ENCODE assay signal across 20 cellular contexts in genomic region chr5:87347272-87347671, GRCh38.
DNase-seq lines count a peak whose midpoint lies in the region; ATAC-seq, FAIRE-seq and TF ChIP-seq lines count a peak whose summit lies in the region.
"Had no signal": no experiment of that assay in that cellular context is flagged by ENCODE, and none has a peak within 500 bp of the region (broad histone marks: within the 10 kb centered on the region; RNA-seq: fewer than 3 reads in every experiment).

No MANE protein-coding gene starts in this region.

- ATAC-seq in GM18519 (IDR thresholded peaks at IDR 0.05; ENCODE audit: low FRiP score, unreplicated experiment) (peak; percentile 48), HG03159 (IDR thresholded peaks at IDR 0.05; ENCODE audit: unreplicated experiment) (peak; percentile 64), pancreas (no peak), HG02973 (IDR thresholded peaks at IDR 0.05; ENCODE audit: unreplicated experiment) (no peak), HG03280 (IDR thresholded peaks at IDR 0.05; ENCODE audit: unreplicated experiment) (no peak)
- ATAC-seq: heart left ventricle, natural killer cell had no signal

- H3K4me1 ChIP-seq in astrocyte (ENCODE audit: insufficient read depth, low read length) (no peaks in the 10 kb centered on the region), pancreas (no peaks in the 10 kb centered on the region), testis (no peaks in the 10 kb centered on the region)
- H3K4me1 ChIP-seq: esophagus muscularis mucosa, heart left ventricle had no signal

- FAIRE-seq in astrocyte (lab: Jason Lieb, UNC) (no peak), pancreas (lab: Jason Lieb, UNC) (peak; percentile 69)

- H3K4me3 Mint-ChIP-seq in astrocyte (ENCODE audit: unreplicated experiment): no peak overlapping the region
- H3K4me3 Mint-ChIP-seq: activated CD4-positive, alpha-beta memory T cell treated with anti-CD3 and anti-CD28 coated beads, Interleukin-2, amount 10 ng/mL, durations not matched to agents 7 days and 5 days; activated naive CD8-positive, alpha-beta T cell treated with anti-CD3 and anti-CD28 coated beads for 36 hours; immature natural killer cell; natural killer cell had no signal

- H3K27me3 ChIP-seq in astrocyte (ENCODE audit: insufficient read depth, low read length) (no peaks in the 10 kb centered on the region), pancreas (no peaks in the 10 kb centered on the region), testis (no peaks in the 10 kb centered on the region)
- H3K27me3 ChIP-seq: BE2C, esophagus muscularis mucosa, heart left ventricle, tibial nerve had no signal

- no peak overlapping the region for H3K4me3 ChIP-seq in astrocyte (ENCODE audit: insufficient read depth, low read depth, low read length)
- H3K4me3 ChIP-seq in pancreas: no peak overlapping the region
- H3K4me3 ChIP-seq in testis: no peak overlapping the region
- H3K4me3 ChIP-seq: esophagus muscularis mucosa, heart left ventricle, tibial nerve had no signal

- no peaks in the 10 kb centered on the region for H4K20me1 ChIP-seq in astrocyte (ENCODE audit: insufficient read depth, low read length)

- no peak overlapping the region for H3K27ac Mint-ChIP-seq in astrocyte (ENCODE audit: unreplicated experiment)
- H3K27ac Mint-ChIP-seq: activated CD4-positive, alpha-beta memory T cell treated with anti-CD3 and anti-CD28 coated beads, Interleukin-2, amount 10 ng/mL, durations not matched to agents 7 days and 5 days; activated naive CD8-positive, alpha-beta T cell treated with anti-CD3 and anti-CD28 coated beads for 36 hours had no signal

- H3K27ac ChIP-seq in astrocyte (ENCODE audit: low read depth, low read length): no peak overlapping the region
- no peak overlapping the region for H3K27ac ChIP-seq in pancreas
- H3K27ac ChIP-seq in testis: no peak overlapping the region
- H3K27ac ChIP-seq: esophagus muscularis mucosa, heart left ventricle, tibial nerve, VCaP had no signal

- TF ChIP-seq CTCF in astrocyte (IDR thresholded peaks at IDR 0.05; ENCODE audit: insufficient read depth, low read depth, low read length) (no peak), pancreas (IDR thresholded peaks at IDR 0.05) (no peak), testis (IDR thresholded peaks at IDR 0.05) (no peak)

- peak; percentile 51 for DNase-seq in astrocyte (ENCODE audit: low read depth)
- no peak for DNase-seq in pancreas
- no peak for DNase-seq in SIG-M5 (lab: John Stamatoyannopoulos, UW)
- DNase-seq in testis: no peak
- DNase-seq: activated CD4-positive, alpha-beta memory T cell treated with anti-CD3 and anti-CD28 coated beads, Interleukin-2, amount 10 ng/mL, durations not matched to agents 7 days and 5 days; activated naive CD8-positive, alpha-beta T cell treated with anti-CD3 and anti-CD28 coated beads for 36 hours; activated T-cell treated with anti-CD3 and anti-CD28 coated beads, Interleukin-2, amount 50 U/mL, for 48 hours; BE2C; DMS 273 treated with DMSO at 0.1 percent for 48 hours; heart left ventricle; immature natural killer cell; natural killer cell; NCI-H1417 treated with DMSO at 0.1 percent for 48 hours had no signal

- H3K9me3 ChIP-seq in astrocyte (ENCODE audit: insufficient read depth, low read depth, low read length) (no peaks in the 10 kb centered on the region), pancreas (no peaks in the 10 kb centered on the region), testis (no peaks in the 10 kb centered on the region)
- H3K9me3 ChIP-seq: BE2C, esophagus muscularis mucosa, tibial nerve had no signal

- H3K27me3 Mint-ChIP-seq in astrocyte (ENCODE audit: low read depth, unreplicated experiment): no peaks in the 10 kb centered on the region
- H3K27me3 Mint-ChIP-seq: activated CD4-positive, alpha-beta memory T cell treated with anti-CD3 and anti-CD28 coated beads, Interleukin-2, amount 10 ng/mL, durations not matched to agents 7 days and 5 days; activated naive CD8-positive, alpha-beta T cell treated with anti-CD3 and anti-CD28 coated beads for 36 hours had no signal

- peaks cover 17% of the 10 kb centered on the region for H3K36me3 Mint-ChIP-seq in astrocyte (ENCODE audit: low read depth, unreplicated experiment)

- WGBS in pancreas, 2 donors: 95 to 97% methylated on average over 1 of the region's 1 CpG
- 86 to 95% methylated on average over 1 of the region's 1 CpG for WGBS in testis, 2 donors

- H3K79me2 ChIP-seq in astrocyte (ENCODE audit: insufficient read depth, low read length): peaks cover 4% of the 10 kb centered on the region

- H3K9ac ChIP-seq in astrocyte (ENCODE audit: low read length): no peak overlapping the region

- H3K36me3 ChIP-seq in astrocyte (ENCODE audit: insufficient read depth, low read length): peaks cover 23% of the 10 kb centered on the region
- no peaks in the 10 kb centered on the region for H3K36me3 ChIP-seq in pancreas
- H3K36me3 ChIP-seq in testis (ENCODE audit: low read depth, missing control alignments): no peaks in the 10 kb centered on the region
- H3K36me3 ChIP-seq: BE2C had no signal

- H3K4me1 Mint-ChIP-seq in astrocyte (ENCODE audit: low read depth, unreplicated experiment): no peaks in the 10 kb centered on the region

- intact Hi-C loops in pancreas (cut with DNase I) (no loop called here), testis (cut with DNase I; ENCODE audit: low total_unique reads) (no loop called here)

- no peak overlapping the region for H3K4me2 ChIP-seq in astrocyte (ENCODE audit: low read length)

- H3K9me3 Mint-ChIP-seq in astrocyte (ENCODE audit: unreplicated experiment): peaks cover 4% of the 10 kb centered on the region
- H3K9me3 Mint-ChIP-seq: activated CD4-positive, alpha-beta memory T cell treated with anti-CD3 and anti-CD28 coated beads, Interleukin-2, amount 10 ng/mL, durations not matched to agents 7 days and 5 days; immature natural killer cell had no signal

- no peak for TF ChIP-seq POLR2A in testis (IDR thresholded peaks at IDR 0.05)

- no peak overlapping the region for H2AFZ ChIP-seq in astrocyte (ENCODE audit: low read depth, low read length)

Comparison
In these comparisons a context has a peak if more than half of its experiments do, and no peak if none do; other contexts are left out.
1. ATAC-seq: peak in GM18519 (single experiment) and HG03159 (single experiment); none in pancreas (0 of 4), HG02973 (single experiment) and HG03280 (single experiment).